In genomic region chr11:1733716-1734351, GRCh38 we compare ENCODE assay signal across 35 cellular contexts. TPM values are rescaled to one million over a fixed set of nuclear protein-coding genes. Genes with fewer than 3 reads are reported as not detected.
DNase-seq lines count a peak whose midpoint lies in the region; ATAC-seq and TF ChIP-seq lines count a peak whose summit lies in the region.
"Had no signal": no experiment of that assay in that cellular context is flagged by ENCODE, and none has a peak within 500 bp of the region (broad histone marks: within the 10 kb centered on the region; RNA-seq: fewer than 3 reads in every experiment).

No MANE protein-coding gene starts in this region.

- H2BK5ac ChIP-seq in mesendoderm (ENCODE audit: low read length): no peak overlapping the region

- peaks cover 19% of the 10 kb centered on the region for H3K9me3 Mint-ChIP-seq in activated naive CD8-positive, alpha-beta T cell treated with anti-CD3 and anti-CD28 coated beads, Interleukin-2, amount 10 ng/mL, durations not matched to agents 7 days and 5 days
- H3K9me3 Mint-ChIP-seq in activated naive CD8-positive, alpha-beta T cell treated with anti-CD3 and anti-CD28 coated beads, Interleukin-2, amount 50 U/mL, for 24 hours: peaks cover 29% of the 10 kb centered on the region
- peaks cover 23% of the 10 kb centered on the region for H3K9me3 Mint-ChIP-seq in chondrocyte (ENCODE audit: low read depth)
- H3K9me3 Mint-ChIP-seq in natural killer cell treated with Interleukin-12 subunit alpha and Interleukin-12 subunit beta and Interleukin-15 and Interleukin-18, amount 100 ng/mL, for 72 hours: peaks cover 19% of the 10 kb centered on the region

- H3K27me3 Mint-ChIP-seq in activated naive CD8-positive, alpha-beta T cell treated with anti-CD3 and anti-CD28 coated beads, Interleukin-2, amount 10 ng/mL, durations not matched to agents 7 days and 5 days: peaks cover 26% of the 10 kb centered on the region
- H3K27me3 Mint-ChIP-seq in activated naive CD8-positive, alpha-beta T cell treated with anti-CD3 and anti-CD28 coated beads, Interleukin-2, amount 50 U/mL, for 24 hours: peaks cover 18% of the 10 kb centered on the region
- peaks cover 25% of the 10 kb centered on the region for H3K27me3 Mint-ChIP-seq in chondrocyte (ENCODE audit: low read depth)
- H3K27me3 Mint-ChIP-seq in natural killer cell treated with Interleukin-12 subunit alpha and Interleukin-12 subunit beta and Interleukin-15 and Interleukin-18, amount 100 ng/mL, for 72 hours: peaks cover 35 to 56% of the 10 kb centered on the region in 2 donors

- H3K27me3 ChIP-seq in mesendoderm (ENCODE audit: insufficient read depth, low read length, poor library complexity) (no peaks in the 10 kb centered on the region), left ventricle myocardium inferior (ENCODE audit: low read depth) (peaks cover 97% of the 10 kb centered on the region)
- H3K27me3 ChIP-seq: SJSA1 had no signal

- H3K27ac Mint-ChIP-seq in activated naive CD8-positive, alpha-beta T cell treated with anti-CD3 and anti-CD28 coated beads, Interleukin-2, amount 10 ng/mL, durations not matched to agents 7 days and 5 days: peak overlapping the region; percentile 37
- no peak overlapping the region for H3K27ac Mint-ChIP-seq in activated naive CD8-positive, alpha-beta T cell treated with anti-CD3 and anti-CD28 coated beads, Interleukin-2, amount 50 U/mL, for 24 hours
- peak overlapping the region; percentile 50 for H3K27ac Mint-ChIP-seq in chondrocyte (ENCODE audit: unreplicated experiment)
- H3K27ac Mint-ChIP-seq in natural killer cell treated with Interleukin-12 subunit alpha and Interleukin-12 subunit beta and Interleukin-15 and Interleukin-18, amount 100 ng/mL, for 72 hours: peak overlapping the region; percentile 7 to 37
- H3K27ac Mint-ChIP-seq: activated CD8-positive, alpha-beta T cell treated with anti-CD3 and anti-CD28 coated beads, Interleukin-2, amount 10 ng/mL, durations not matched to agents 7 days and 5 days; activated T-helper 2 cell treated with anti-CD3 and anti-CD28 coated beads, Interferon-gamma antibody, Interleukin-2, Interleukin-4, amounts not matched to agents 10 μg/mL and 5 μg/mL and 100 μg/mL, durations not matched to agents 14 hours and 24 hours and 36 hours; CD8-positive, alpha-beta T cell; effector memory CD8-positive, alpha-beta T cell had no signal

- no peak overlapping the region for H3K9ac ChIP-seq in mesendoderm (ENCODE audit: low read length)

- H3K9me3 ChIP-seq in left ventricle myocardium inferior (replicated peaks): peaks cover 17% of the 10 kb centered on the region

- no peak overlapping the region for H4K8ac ChIP-seq in mesendoderm (ENCODE audit: low read depth, low read length)

- H3K79me1 ChIP-seq in mesendoderm (ENCODE audit: low read length): no peaks in the 10 kb centered on the region

- H3K4me1 ChIP-seq in mesendoderm (ENCODE audit: control insufficient read depth, low read depth, low read length) (no peaks in the 10 kb centered on the region), left ventricle myocardium inferior (no peaks in the 10 kb centered on the region)
- H3K4me1 ChIP-seq: SJSA1 had no signal

- no peak for DNase-seq in activated naive CD8-positive, alpha-beta T cell treated with anti-CD3 and anti-CD28 coated beads, Interleukin-2, amount 10 ng/mL, durations not matched to agents 7 days and 5 days
- DNase-seq in activated naive CD8-positive, alpha-beta T cell treated with anti-CD3 and anti-CD28 coated beads, Interleukin-2, amount 50 U/mL, for 24 hours: no peak
- DNase-seq in chondrocyte (ENCODE audit: low spot score) (peak; percentile 91), mesendoderm (no peak), left ventricle myocardium inferior (no peak), NCI-H524 (lab: John Stamatoyannopoulos, UW) (no peak)
- no peak for DNase-seq in natural killer cell treated with Interleukin-12 subunit alpha and Interleukin-12 subunit beta and Interleukin-15 and Interleukin-18, amount 100 ng/mL, for 72 hours (ENCODE audit: low spot score)
- DNase-seq: activated CD4-positive, alpha-beta T cell treated with anti-CD3 and anti-CD28 coated beads for 4 hours; activated CD8-positive, alpha-beta T cell treated with anti-CD3 and anti-CD28 coated beads, Interleukin-2, amount 10 ng/mL, durations not matched to agents 7 days and 5 days; CD8-positive, alpha-beta T cell; central memory CD4-positive, alpha-beta T cell; effector memory CD8-positive, alpha-beta T cell; GOT3; naive thymus-derived CD4-positive, alpha-beta T cell; NCI-H1417 treated with DMSO at 0.1 percent for 48 hours; NCI-H2029 treated with DMSO at 0.1 percent for 48 hours; NCI-H2227 treated with DMSO at 0.1 percent for 48 hours; NCI-H774; retina; stimulated activated CD4-positive, alpha-beta T cell treated with anti-CD3 and anti-CD28 coated beads, Interleukin-1b, Interleukin-23, amount 100 ng/mL, for 48 hours; stimulated activated naive CD8-positive, alpha-beta T cell treated with anti-CD3 and anti-CD28 coated beads, Interleukin-15, Interleukin-2, amounts not matched to agents 100 U/mL and 50 U/mL, for 24 hours; T1000 had no signal

- H3K79me2 ChIP-seq in mesendoderm (ENCODE audit: control insufficient read depth, insufficient read depth, low read length): no peaks in the 10 kb centered on the region

- H3K4me2 ChIP-seq in mesendoderm (ENCODE audit: low read length): no peak overlapping the region
- H3K4me2 ChIP-seq: smooth muscle cell had no signal

- peak; percentile 12 for ATAC-seq in activated naive CD8-positive, alpha-beta T cell treated with anti-CD3 and anti-CD28 coated beads, Interleukin-2, amount 10 ng/mL, durations not matched to agents 7 days and 5 days (ENCODE audit: low read depth)
- no peak for ATAC-seq in activated naive CD8-positive, alpha-beta T cell treated with anti-CD3 and anti-CD28 coated beads, Interleukin-2, amount 50 U/mL, for 24 hours
- ATAC-seq in natural killer cell treated with Interleukin-12 subunit alpha and Interleukin-12 subunit beta and Interleukin-15 and Interleukin-18, amount 100 ng/mL, for 72 hours: no peak
- no peak for ATAC-seq in HG03457 (IDR thresholded peaks at IDR 0.05; ENCODE audit: unreplicated experiment)
- ATAC-seq: activated CD8-positive, alpha-beta T cell treated with anti-CD3 and anti-CD28 coated beads, Interleukin-2, amount 10 ng/mL, durations not matched to agents 7 days and 5 days; CD8-positive, alpha-beta T cell; effector memory CD8-positive, alpha-beta T cell; K562; naive thymus-derived CD4-positive, alpha-beta T cell; stimulated activated naive CD8-positive, alpha-beta T cell treated with anti-CD3 and anti-CD28 coated beads, Interleukin-15, Interleukin-2, amounts not matched to agents 100 U/mL and 50 U/mL, for 24 hours had no signal

- H3K23ac ChIP-seq in mesendoderm (ENCODE audit: low read length): no peak overlapping the region

- peaks cover 42% of the 10 kb centered on the region for H3K4me1 Mint-ChIP-seq in activated naive CD8-positive, alpha-beta T cell treated with anti-CD3 and anti-CD28 coated beads, Interleukin-2, amount 10 ng/mL, durations not matched to agents 7 days and 5 days
- H3K4me1 Mint-ChIP-seq in activated naive CD8-positive, alpha-beta T cell treated with anti-CD3 and anti-CD28 coated beads, Interleukin-2, amount 50 U/mL, for 24 hours: peaks cover 34% of the 10 kb centered on the region
- peaks cover 17% of the 10 kb centered on the region for H3K4me1 Mint-ChIP-seq in chondrocyte (ENCODE audit: low read depth)
- H3K4me1 Mint-ChIP-seq in natural killer cell treated with Interleukin-12 subunit alpha and Interleukin-12 subunit beta and Interleukin-15 and Interleukin-18, amount 100 ng/mL, for 72 hours (ENCODE audit: low read depth in 2 of 2): peaks cover 43 to 44% of the 10 kb centered on the region in 2 donors

- H3K27ac ChIP-seq in mesendoderm (ENCODE audit: low read depth, low read length) (no peak overlapping the region), left ventricle myocardium inferior (replicated peaks) (no peak overlapping the region)
- H3K27ac ChIP-seq: SJSA1, VCaP had no signal

- no peak overlapping the region for H3K56ac ChIP-seq in mesendoderm (ENCODE audit: low read length)

- H2BK15ac ChIP-seq in mesendoderm (replicated peaks; ENCODE audit: low read depth): no peak overlapping the region

- WGBS in mesendoderm (ENCODE audit: extremely low coverage, insufficient coverage, low lambda C conversion rate): no CpG with 5 or more reads among the region's 22 CpGs

- no peak overlapping the region for H4K5ac ChIP-seq in mesendoderm (ENCODE audit: low read length)

- H3K18ac ChIP-seq in mesendoderm (ENCODE audit: low read length): no peak overlapping the region

- H3K36me3 ChIP-seq in mesendoderm (ENCODE audit: control insufficient read depth, insufficient read depth, low read length) (no peaks in the 10 kb centered on the region), left ventricle myocardium inferior (no peaks in the 10 kb centered on the region)
- H3K36me3 ChIP-seq: SJSA1 had no signal

- H2BK120ac ChIP-seq in mesendoderm (ENCODE audit: low read depth, low read length): no peak overlapping the region

- intact Hi-C loops in left ventricle myocardium inferior (cut with micrococcal nuclease): no loop called here

- no peak overlapping the region for H3K4me3 ChIP-seq in mesendoderm (ENCODE audit: low read length)
- H3K4me3 ChIP-seq in left ventricle myocardium inferior: no peak overlapping the region
- H3K4me3 ChIP-seq: K562, SJSA1, smooth muscle cell had no signal

- H3K4me3 Mint-ChIP-seq in activated naive CD8-positive, alpha-beta T cell treated with anti-CD3 and anti-CD28 coated beads, Interleukin-2, amount 10 ng/mL, durations not matched to agents 7 days and 5 days: peak overlapping the region; percentile 49
- no peak overlapping the region for H3K4me3 Mint-ChIP-seq in activated naive CD8-positive, alpha-beta T cell treated with anti-CD3 and anti-CD28 coated beads, Interleukin-2, amount 50 U/mL, for 24 hours
- H3K4me3 Mint-ChIP-seq in chondrocyte (ENCODE audit: unreplicated experiment): no peak overlapping the region
- peak overlapping the region; percentile 2 for H3K4me3 Mint-ChIP-seq in natural killer cell treated with Interleukin-12 subunit alpha and Interleukin-12 subunit beta and Interleukin-15 and Interleukin-18, amount 100 ng/mL, for 72 hours
- H3K4me3 Mint-ChIP-seq: activated CD8-positive, alpha-beta T cell treated with anti-CD3 and anti-CD28 coated beads, Interleukin-2, amount 10 ng/mL, durations not matched to agents 7 days and 5 days; CD8-positive, alpha-beta T cell had no signal

- H2AK5ac ChIP-seq in mesendoderm (ENCODE audit: low read length): no peak overlapping the region

- POLR2A ChIA-PET in activated naive CD8-positive, alpha-beta T cell treated with anti-CD3 and anti-CD28 coated beads, Interleukin-2, amount 10 ng/mL, durations not matched to agents 7 days and 5 days (lab: Charles Lee): interaction anchor here (0.6 to 1.8 kb wide), 3 partner anchors 15 to 87 kb away, joined by 3 to 6 read pairs (median 3); no protein-coding TSS in a partner anchor

- TF ChIP-seq CTCF in chondrocyte (IDR thresholded peaks at IDR 0.05) (no peak), left ventricle myocardium inferior (IDR thresholded peaks at IDR 0.05; ENCODE audit: borderline replicate concordance) (no peak)

- H3K36me3 Mint-ChIP-seq in activated naive CD8-positive, alpha-beta T cell treated with anti-CD3 and anti-CD28 coated beads, Interleukin-2, amount 10 ng/mL, durations not matched to agents 7 days and 5 days: no peaks in the 10 kb centered on the region
- peaks cover 5% of the 10 kb centered on the region for H3K36me3 Mint-ChIP-seq in activated naive CD8-positive, alpha-beta T cell treated with anti-CD3 and anti-CD28 coated beads, Interleukin-2, amount 50 U/mL, for 24 hours (ENCODE audit: low read depth)
- H3K36me3 Mint-ChIP-seq in chondrocyte (ENCODE audit: low read depth): no peaks in the 10 kb centered on the region
- peaks cover 22% of the 10 kb centered on the region for H3K36me3 Mint-ChIP-seq in natural killer cell treated with Interleukin-12 subunit alpha and Interleukin-12 subunit beta and Interleukin-15 and Interleukin-18, amount 100 ng/mL, for 72 hours

- no peak overlapping the region for H3K4ac ChIP-seq in mesendoderm (ENCODE audit: low read depth, low read length)

RNA-seq across cellular contexts. Expression of gene IFITM10, which starts 16.6 kb away (rescaled TPM):
- total RNA-seq in activated naive CD8-positive, alpha-beta T cell treated with anti-CD3 and anti-CD28 coated beads, Interleukin-2, amount 10 ng/mL, durations not matched to agents 7 days and 5 days: 1 to 10 TPM in 1 of 2 experiments, under 1 TPM in 1; 0.82 to 1.3 TPM
- 39.8 to 159 TPM (median 41.2 TPM) in 3 replicates for total RNA-seq in chondrocyte
- total RNA-seq in natural killer cell treated with Interleukin-12 subunit alpha and Interleukin-12 subunit beta and Interleukin-15 and Interleukin-18, amount 100 ng/mL, for 72 hours: 1 to 10 TPM; 2.3 to 8.1 TPM
- polyA plus RNA-seq in mesendoderm (2013, experiment 1 of 2): 0.04 TPM
- polyA plus RNA-seq in mesendoderm (2013, experiment 2 of 2): 0.01 TPM
- 0.58 TPM for total RNA-seq in left ventricle myocardium inferior
- total RNA-seq: A673 had no signal
- polyA plus RNA-seq: naive thymus-derived CD4-positive, alpha-beta T cell had no signal

RNA-seq across cellular contexts. Expression of gene CTSD, which starts 29.9 kb away (rescaled TPM):
- 100 to 1,000 TPM; 192 to 208 TPM for total RNA-seq in activated naive CD8-positive, alpha-beta T cell treated with anti-CD3 and anti-CD28 coated beads, Interleukin-2, amount 10 ng/mL, durations not matched to agents 7 days and 5 days
- total RNA-seq in chondrocyte (935 to 3,230 TPM (median 949 TPM) in 3 replicates), left ventricle myocardium inferior (831 TPM)
- 100 to 1,000 TPM; 350 to 592 TPM for total RNA-seq in natural killer cell treated with Interleukin-12 subunit alpha and Interleukin-12 subunit beta and Interleukin-15 and Interleukin-18, amount 100 ng/mL, for 72 hours
- polyA plus RNA-seq in mesendoderm (2013, experiment 1 of 2): 76.3 TPM
- 77.1 TPM for polyA plus RNA-seq in mesendoderm (2013, experiment 2 of 2)

RNA-seq across cellular contexts. Expression of gene KRTAP5-6, which starts 36.8 kb away (rescaled TPM):
- total RNA-seq in activated naive CD8-positive, alpha-beta T cell treated with anti-CD3 and anti-CD28 coated beads, Interleukin-2, amount 10 ng/mL, durations not matched to agents 7 days and 5 days: not detected
- total RNA-seq in chondrocyte: not detected in 3 replicates
- total RNA-seq in natural killer cell treated with Interleukin-12 subunit alpha and Interleukin-12 subunit beta and Interleukin-15 and Interleukin-18, amount 100 ng/mL, for 72 hours: not detected
- not detected for polyA plus RNA-seq in mesendoderm (2013, experiment 1 of 2)
- polyA plus RNA-seq in mesendoderm (2013, experiment 2 of 2): not detected
- not detected for total RNA-seq in left ventricle myocardium inferior
- total RNA-seq: A673; activated CD8-positive, alpha-beta T cell treated with anti-CD3 and anti-CD28 coated beads, Interleukin-2, amount 10 ng/mL, durations not matched to agents 7 days and 5 days; activated T-helper 2 cell treated with anti-CD3 and anti-CD28 coated beads, Interferon-gamma antibody, Interleukin-2, Interleukin-4, amounts not matched to agents 10 μg/mL and 5 μg/mL and 100 μg/mL, durations not matched to agents 14 hours and 24 hours and 36 hours; CD8-positive, alpha-beta T cell; Daoy; K562; naive thymus-derived CD4-positive, alpha-beta T cell; osteoblast; SJSA1; smooth muscle cell; temporal lobe; urinary bladder had no signal
- polyA plus RNA-seq: esophagus; K562; keratinocyte; naive thymus-derived CD4-positive, alpha-beta T cell; smooth muscle cell; urinary bladder had no signal

Comparison
In these comparisons a context has a peak if more than half of its experiments do, and no peak if none do; other contexts are left out.
1. H3K4me3 Mint-ChIP-seq: peak in activated naive CD8-positive, alpha-beta T cell treated with anti-CD3 and anti-CD28 coated beads, Interleukin-2, amount 10 ng/mL, durations not matched to agents 7 days and 5 days (single experiment) and natural killer cell treated with Interleukin-12 subunit alpha and Interleukin-12 subunit beta and Interleukin-15 and Interleukin-18, amount 100 ng/mL, for 72 hours (single experiment); none in activated naive CD8-positive, alpha-beta T cell treated with anti-CD3 and anti-CD28 coated beads, Interleukin-2, amount 50 U/mL, for 24 hours (single experiment) and chondrocyte (single experiment).